2 cellular contexts compared by ENCODE assay signal in genomic region chr7:92608380-92609322, GRCh38.
TF ChIP-seq lines count a peak whose summit lies in the region.

No MANE protein-coding gene starts in this region.

TF ChIP-seq in K562, 482 proteins besides CTCF, POLR2A, EP300 and RAD21 (continued from another document):
- peak; percentile 56 for TF ChIP-seq POLR2G (IDR thresholded peaks at IDR 0.05; ENCODE audit: low read depth, low read length)
- peak; percentile 73 for TF ChIP-seq PRDM10 (IDR thresholded peaks at IDR 0.05; ENCODE audit: partially characterized antibody)
- TF ChIP-seq BHLHE40 (IDR thresholded peaks at IDR 0.05; ENCODE audit: low read length) = no peak
- peak; percentile 85 for TF ChIP-seq RBM22 (IDR thresholded peaks at IDR 0.05; ENCODE audit: low read depth, low read length, poor library complexity, severe bottlenecking)
- no peak for TF ChIP-seq CEBPB (tag; IDR thresholded peaks at IDR 0.05)
- TF ChIP-seq ZNF408 (CRISPR knock-in tag; IDR thresholded peaks at IDR 0.05; ENCODE audit: low read depth) = no peak
- 0 out of 2 replicates have a peak, but pooled peaks have one; percentile 29 for TF ChIP-seq RBFOX2 (IDR thresholded peaks at IDR 0.05; ENCODE audit: low read depth, low read length)

TF ChIP-seq in SK-N-SH treated with all-trans-retinoic acid at 6 μM for 48 hours, 23 proteins besides CTCF, POLR2A, EP300 and RAD21 (continued from another document):
- TF ChIP-seq, protein P1, sequence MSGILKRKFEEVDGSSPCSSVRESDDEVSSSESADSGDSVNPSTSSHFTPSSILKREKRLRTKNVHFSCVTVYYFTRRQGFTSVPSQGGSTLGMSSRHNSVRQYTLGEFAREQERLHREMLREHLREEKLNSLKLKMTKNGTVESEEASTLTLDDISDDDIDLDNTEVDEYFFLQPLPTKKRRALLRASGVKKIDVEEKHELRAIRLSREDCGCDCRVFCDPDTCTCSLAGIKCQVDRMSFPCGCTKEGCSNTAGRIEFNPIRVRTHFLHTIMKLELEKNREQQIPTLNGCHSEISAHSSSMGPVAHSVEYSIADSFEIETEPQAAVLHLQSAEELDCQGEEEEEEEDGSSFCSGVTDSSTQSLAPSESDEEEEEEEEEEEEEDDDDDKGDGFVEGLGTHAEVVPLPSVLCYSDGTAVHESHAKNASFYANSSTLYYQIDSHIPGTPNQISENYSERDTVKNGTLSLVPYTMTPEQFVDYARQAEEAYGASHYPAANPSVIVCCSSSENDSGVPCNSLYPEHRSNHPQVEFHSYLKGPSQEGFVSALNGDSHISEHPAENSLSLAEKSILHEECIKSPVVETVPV (CRISPR knock-in tag; IDR thresholded peaks at IDR 0.05) = no peak
- TF ChIP-seq ZNF70 (CRISPR knock-in tag; IDR thresholded peaks at IDR 0.05) (no peak), TCF4 (CRISPR knock-in tag; IDR thresholded peaks at IDR 0.05; ENCODE audit: borderline replicate concordance) (no peak), ZFP3 (CRISPR knock-in tag; IDR thresholded peaks at IDR 0.05) (no peak), ARNTL (CRISPR knock-in tag; IDR thresholded peaks at IDR 0.05; ENCODE audit: borderline replicate concordance, low read depth) (no peak), ZC3H10 (CRISPR knock-in tag; IDR thresholded peaks at IDR 0.05) (no peak), OSR1 (CRISPR knock-in tag; IDR thresholded peaks at IDR 0.05) (no peak)
